ENCODE assay signal across 8 cellular contexts in the genomic region with DNA sequence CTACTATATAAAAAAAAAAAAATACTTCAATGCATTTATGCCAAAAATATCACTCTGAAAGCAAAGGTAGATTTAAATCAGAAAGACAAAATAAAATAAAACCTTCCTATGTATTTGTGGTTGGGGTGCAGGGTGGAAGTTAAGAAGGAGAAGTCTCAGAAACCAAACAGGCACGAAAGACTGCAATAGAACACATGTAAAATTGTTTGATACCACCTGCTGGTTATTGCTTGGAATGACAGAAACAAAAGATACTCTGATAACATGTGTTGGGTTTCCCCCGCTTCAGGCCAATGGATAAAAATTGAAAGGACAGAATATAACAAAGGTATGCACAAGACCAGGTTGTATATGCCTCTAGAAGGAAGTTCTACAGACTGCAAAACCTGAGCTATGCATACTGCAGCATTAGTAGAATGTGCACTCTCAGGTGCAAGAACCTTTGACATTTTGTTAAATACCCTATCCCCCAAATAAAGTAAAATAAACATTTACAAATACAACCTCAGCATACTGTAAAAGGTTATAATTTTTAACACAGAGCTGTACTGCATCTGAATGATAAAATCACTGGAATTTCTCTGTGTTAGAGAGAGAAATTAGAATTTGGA.
A peak's percentile ranks its signal among the peaks of the same experiment; 100 is the strongest.
DNase-seq lines count a peak whose midpoint lies in the region; ATAC-seq, FAIRE-seq and TF ChIP-seq lines count a peak whose summit lies in the region.

No MANE protein-coding gene starts in this region.

- H3K27ac Mint-ChIP-seq in immature natural killer cell, result no peak overlapping the region

- H3K4me1 Mint-ChIP-seq in immature natural killer cell, result no peaks in the 10 kb centered on the region

- peak in 2 of 3 experiments; percentile 17 to 41 for DNase-seq in NCI-H1417 (lab: John Stamatoyannopoulos, UW)
- DNase-seq in NCI-H1417 treated with DMSO at 0.1 percent for 48 hours (lab: John Stamatoyannopoulos, UW), result no peak
- peak; percentile 3 for DNase-seq in NCI-H146 (lab: John Stamatoyannopoulos, UW)
- DNase-seq in bronchial epithelial cell (ENCODE audit: low read depth), result peak; percentile 8
- DNase-seq in pons (ENCODE audit: low spot score), result peak; percentile 52
- no peak for DNase-seq in activated CD4-positive, alpha-beta T cell treated with anti-CD3 and anti-CD28 coated beads, Interleukin-2, amount 50 U/mL, for 4 hours
- DNase-seq in immature natural killer cell, result no peak

- no peak overlapping the region for H3K4me3 ChIP-seq in bronchial epithelial cell (ENCODE audit: low read depth, low read length)

- H3K36me3 ChIP-seq in bronchial epithelial cell (ENCODE audit: control insufficient read depth, insufficient read depth, low read length), result no peaks in the 10 kb centered on the region

- peak; percentile 29 for TF ChIP-seq CTCF in bronchial epithelial cell (IDR thresholded peaks at IDR 0.05; ENCODE audit: insufficient read depth, low read length, severe bottlenecking)

- H3K27me3 ChIP-seq in bronchial epithelial cell (ENCODE audit: control insufficient read depth, insufficient read depth, low read length), result no peaks in the 10 kb centered on the region

- peaks cover 0 to 13% (median 5%) of the 10 kb centered on the region in 6 donors for H3K9me3 Mint-ChIP-seq in immature natural killer cell

- peaks cover 0 to 4% (median 0%) of the 10 kb centered on the region in 3 donors for H3K27me3 Mint-ChIP-seq in immature natural killer cell (ENCODE audit: low read depth in 3 of 3)

- FAIRE-seq in bronchial epithelial cell (lab: Jason Lieb, UNC), result no peak

- H3K36me3 Mint-ChIP-seq in immature natural killer cell, result no peaks in the 10 kb centered on the region

- ATAC-seq in HG02678 (IDR thresholded peaks at IDR 0.05; ENCODE audit: unreplicated experiment), result peak; percentile 83

- no peak overlapping the region for H3K4me3 Mint-ChIP-seq in immature natural killer cell

Comparison
In these comparisons a context has a peak if more than half of its experiments do, and no peak if none do; other contexts are left out.
1. DNase-seq: peak in NCI-H1417 (2 of 3), NCI-H146 (single experiment), bronchial epithelial cell (single experiment) and pons (single experiment); none in NCI-H1417 treated with DMSO at 0.1 percent for 48 hours (single experiment), activated CD4-positive, alpha-beta T cell treated with anti-CD3 and anti-CD28 coated beads, Interleukin-2, amount 50 U/mL, for 4 hours (0 of 2) and immature natural killer cell (0 of 3).